2 cellular contexts compared by ENCODE assay signal in genomic region chr7:93399642-93400041, GRCh38.
TF ChIP-seq lines count a peak whose summit lies in the region.

No MANE protein-coding gene starts in this region.

TF ChIP-seq in K562, 482 proteins besides CTCF, POLR2A, EP300 and RAD21 (continued from another document):
- TF ChIP-seq FOXA1 (IDR thresholded peaks at IDR 0.05; ENCODE audit: borderline replicate concordance), result no peak
TF ChIP-seq in K562: peak in this region for 3.

TF ChIP-seq in SK-N-SH treated with all-trans-retinoic acid at 6 μM for 48 hours, 23 proteins besides CTCF, POLR2A, EP300 and RAD21 (continued from another document):
- TF ChIP-seq CSDC2 (CRISPR knock-in tag; IDR thresholded peaks at IDR 0.05), result no peak
- no peak for TF ChIP-seq CSRNP3 (CRISPR knock-in tag; IDR thresholded peaks at IDR 0.05)
- TF ChIP-seq ISL1 (CRISPR knock-in tag; IDR thresholded peaks at IDR 0.05), result no peak
- no peak for TF ChIP-seq PATZ1 (CRISPR knock-in tag; IDR thresholded peaks at IDR 0.05; ENCODE audit: borderline replicate concordance)
- no peak for TF ChIP-seq GLIS3 (CRISPR knock-in tag; IDR thresholded peaks at IDR 0.05)
- TF ChIP-seq TOX (CRISPR knock-in tag; IDR thresholded peaks at IDR 0.05; ENCODE audit: borderline replicate concordance), result no peak
- no peak for TF ChIP-seq PPARA (CRISPR knock-in tag; IDR thresholded peaks at IDR 0.05; ENCODE audit: borderline replicate concordance)
- TF ChIP-seq ESRRG (CRISPR knock-in tag; IDR thresholded peaks at IDR 0.05), result no peak
- TF ChIP-seq SNAI2 (CRISPR knock-in tag; IDR thresholded peaks at IDR 0.05), result no peak
TF ChIP-seq in SK-N-SH treated with all-trans-retinoic acid at 6 μM for 48 hours: peak in this region for 0.
